ENCODE assay signal across 25 cellular contexts in the genomic region with DNA sequence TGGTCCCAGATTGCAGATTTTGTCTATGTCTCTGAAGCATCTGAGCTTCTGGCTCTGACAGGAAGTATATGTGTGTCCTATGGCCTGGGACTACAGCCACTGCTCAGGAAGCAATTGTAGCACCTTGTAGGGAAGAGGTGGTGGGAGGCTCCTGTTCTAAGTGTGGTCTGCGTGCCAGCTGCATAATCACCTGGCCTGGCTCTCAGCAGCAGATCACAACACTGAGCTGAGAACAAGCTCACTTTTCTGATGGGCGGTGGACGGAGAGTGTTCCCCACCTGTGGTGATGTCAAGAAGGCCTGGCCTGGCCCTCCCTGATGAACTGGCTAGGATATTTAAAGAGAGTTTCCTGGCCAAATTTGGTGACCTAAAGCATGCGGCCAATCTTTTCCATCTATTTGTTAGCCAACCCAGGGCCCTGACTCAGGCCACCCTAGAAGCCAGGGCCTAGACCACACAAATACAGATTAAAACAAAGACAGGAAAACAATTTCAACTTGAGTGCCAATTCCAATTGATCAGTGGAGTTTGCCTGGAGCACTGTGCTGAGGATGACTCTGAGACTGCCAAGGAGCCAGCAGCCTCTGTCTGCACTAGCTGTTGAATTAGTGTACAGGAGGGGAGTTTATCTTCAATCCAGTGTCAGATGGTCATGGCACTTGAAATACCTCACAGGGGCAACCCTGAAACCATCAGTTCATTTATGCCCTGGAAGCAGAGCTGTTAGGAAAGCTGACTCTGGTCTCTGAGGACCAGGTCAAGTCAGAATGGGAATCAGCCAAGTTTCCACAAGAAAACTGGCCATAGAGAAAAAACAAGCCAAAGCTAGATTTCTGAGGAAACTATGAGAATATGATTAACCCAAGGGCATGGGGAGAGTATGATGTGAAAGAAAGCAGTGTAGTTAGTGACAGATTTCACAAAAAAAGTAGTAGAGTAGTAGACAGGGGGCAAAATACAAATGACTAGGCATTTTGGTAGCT. TPM values are rescaled to one million over a fixed set of nuclear protein-coding genes. Genes with fewer than 3 reads are reported as not detected.
DNase-seq lines count a peak whose midpoint lies in the region; ATAC-seq and TF ChIP-seq lines count a peak whose summit lies in the region.
"Had no signal": no experiment of that assay in that cellular context is flagged by ENCODE, and none has a peak within 500 bp of the region (broad histone marks: within the 10 kb centered on the region; RNA-seq: fewer than 3 reads in every experiment).

No MANE protein-coding gene starts in this region.

- H3K4me3 ChIP-seq in endodermal cell (ENCODE audit: low read length) (no peak overlapping the region), spleen (no peak overlapping the region)
- H3K4me3 ChIP-seq: ascending aorta, esophagus muscularis mucosa, tibial nerve had no signal

- H3K27ac ChIP-seq in endodermal cell (ENCODE audit: low read depth, low read length) (no peak overlapping the region), spleen (no peak overlapping the region)
- H3K27ac ChIP-seq: ascending aorta, esophagus muscularis mucosa, parathyroid adenoma had no signal

- H3K4me1 ChIP-seq in endodermal cell (ENCODE audit: control insufficient read depth, insufficient read depth, low read length) (no peaks in the 10 kb centered on the region), spleen (no peaks in the 10 kb centered on the region)
- H3K4me1 ChIP-seq: ascending aorta, parathyroid adenoma had no signal

- H3K9ac ChIP-seq in endodermal cell (ENCODE audit: extremely low read depth, low read length, poor library complexity, severe bottlenecking): no peak overlapping the region
- H3K9ac ChIP-seq: parathyroid adenoma had no signal

- H3K27ac Mint-ChIP-seq in endodermal cell: peak overlapping the region; percentile 38
- H3K27ac Mint-ChIP-seq in activated T-helper 17 cell treated with anti-CD3 and anti-CD28 coated beads, Interleukin-2, amount 50 U/mL, for 72 hours: no peak overlapping the region
- H3K27ac Mint-ChIP-seq: activated T-cell treated with anti-CD3 and anti-CD28 coated beads, Interleukin-2, amount 50 U/mL, for 24 hours; CD8-positive, alpha-beta T cell; immature natural killer cell; stimulated activated naive CD8-positive, alpha-beta T cell treated with anti-CD3 and anti-CD28 coated beads, Interleukin-15, Interleukin-2, amounts not matched to agents 100 ng/mL and 50 ng/mL, for 24 hours had no signal

- peaks cover 5% of the 10 kb centered on the region for H3K4me1 Mint-ChIP-seq in endodermal cell
- no peaks in the 10 kb centered on the region for H3K4me1 Mint-ChIP-seq in activated T-helper 17 cell treated with anti-CD3 and anti-CD28 coated beads, Interleukin-2, amount 50 U/mL, for 72 hours
- H3K4me1 Mint-ChIP-seq: immature natural killer cell had no signal

- H3K36me3 ChIP-seq in endodermal cell (ENCODE audit: control insufficient read depth, insufficient read depth, low read length) (no peaks in the 10 kb centered on the region), spleen (no peaks in the 10 kb centered on the region)
- H3K36me3 ChIP-seq: ascending aorta, esophagus muscularis mucosa, tibial nerve had no signal

- 91 to 100% methylated on average over 3 to 4 of the region's 4 CpGs for WGBS in endodermal cell (ENCODE audit: insufficient coverage in 1 of 2, insufficient read length in 1 of 2), 2 experiments
- 87 to 97% (median 91%) methylated on average over 4 of the region's 4 CpGs for WGBS in spleen, 5 donors

- intact Hi-C loops in spleen (cut with DNase I; ENCODE audit: low total_unique reads): no loop called here

- H3K4me3 Mint-ChIP-seq in endodermal cell: no peak overlapping the region
- no peak overlapping the region for H3K4me3 Mint-ChIP-seq in activated T-helper 17 cell treated with anti-CD3 and anti-CD28 coated beads, Interleukin-2, amount 50 U/mL, for 72 hours
- H3K4me3 Mint-ChIP-seq: activated T-cell treated with anti-CD3 and anti-CD28 coated beads, Interleukin-2, amount 50 U/mL, for 24 hours; CD8-positive, alpha-beta T cell; immature natural killer cell; stimulated activated naive CD8-positive, alpha-beta T cell treated with anti-CD3 and anti-CD28 coated beads, Interleukin-15, Interleukin-2, amounts not matched to agents 100 ng/mL and 50 ng/mL, for 24 hours had no signal

- TF ChIP-seq POLR2A in spleen (IDR thresholded peaks at IDR 0.05): no peak

- peaks cover 11% of the 10 kb centered on the region for H3K9me3 Mint-ChIP-seq in endodermal cell
- H3K9me3 Mint-ChIP-seq in activated T-helper 17 cell treated with anti-CD3 and anti-CD28 coated beads, Interleukin-2, amount 50 U/mL, for 72 hours: no peaks in the 10 kb centered on the region
- H3K9me3 Mint-ChIP-seq: CD8-positive, alpha-beta T cell had no signal

- no peak for ATAC-seq in activated T-helper 17 cell treated with anti-CD3 and anti-CD28 coated beads, Interleukin-2, amount 50 U/mL, for 72 hours (replicated peaks)
- ATAC-seq: CD8-positive, alpha-beta T cell; Panc1 had no signal

- H3K27me3 Mint-ChIP-seq in endodermal cell (ENCODE audit: insufficient read depth): no peaks in the 10 kb centered on the region
- H3K27me3 Mint-ChIP-seq in activated T-helper 17 cell treated with anti-CD3 and anti-CD28 coated beads, Interleukin-2, amount 50 U/mL, for 72 hours: peaks cover 3% of the 10 kb centered on the region
- H3K27me3 Mint-ChIP-seq: activated T-cell treated with anti-CD3 and anti-CD28 coated beads, Interleukin-2, amount 50 U/mL, for 24 hours; stimulated activated naive CD8-positive, alpha-beta T cell treated with anti-CD3 and anti-CD28 coated beads, Interleukin-15, Interleukin-2, amounts not matched to agents 100 ng/mL and 50 ng/mL, for 24 hours had no signal

- H3K36me3 Mint-ChIP-seq in endodermal cell (ENCODE audit: low read depth): peaks cover 5% of the 10 kb centered on the region
- H3K36me3 Mint-ChIP-seq in activated T-helper 17 cell treated with anti-CD3 and anti-CD28 coated beads, Interleukin-2, amount 50 U/mL, for 72 hours (ENCODE audit: low read depth): no peaks in the 10 kb centered on the region
- H3K36me3 Mint-ChIP-seq: CD8-positive, alpha-beta T cell; immature natural killer cell had no signal

- peak; percentile 10 for DNase-seq in NCI-H146 treated with DMSO at 0.1 percent for 48 hours (lab: John Stamatoyannopoulos, UW; ENCODE audit: unreplicated experiment)
- DNase-seq in endodermal cell: peak; percentile 60
- DNase-seq in islet precursor cell: peak; percentile 59
- DNase-seq in spleen: peak; percentile 62
- no peak for DNase-seq in mucosa of gallbladder (ENCODE audit: low spot score)
- DNase-seq in NCI-H226: no peak
- DNase-seq: activated naive CD4-positive, alpha-beta T cell treated with anti-CD3 and anti-CD28 coated beads, Interleukin-2, amount 50 U/mL, for 16 hours; activated T-cell treated with anti-CD3 and anti-CD28 coated beads, Interleukin-2, amount 50 U/mL, for 24 hours; CD8-positive, alpha-beta T cell; DMS53; effector CD8-positive, alpha-beta T cell; head of caudate nucleus; immature natural killer cell; MM.1S; NCI-H1930; NCI-H345; NK-92 treated with Interleukin-12 subunit alpha and Interleukin-12 subunit beta, amount 100 ng/mL, for 24 hours; stimulated activated CD4-positive, alpha-beta T cell treated with anti-CD3 and anti-CD28 coated beads, Interleukin-1b, Interleukin-23, amount 100 ng/mL, for 48 hours had no signal

- no peaks in the 10 kb centered on the region for H3K9me3 ChIP-seq in endodermal cell (ENCODE audit: control insufficient read depth, low read length)
- H3K9me3 ChIP-seq in spleen: peaks cover 0 to 7% (median 0%) of the 10 kb centered on the region in 8 donors
- H3K9me3 ChIP-seq: ascending aorta had no signal

- TF ChIP-seq CTCF in endodermal cell (conservative IDR thresholded peaks at IDR 0.05) (no peak), spleen (IDR thresholded peaks at IDR 0.05 in 8 of 11, conservative IDR thresholded peaks at IDR 0.05 in 3 of 11) (no peak)

- H3K27me3 ChIP-seq in endodermal cell (ENCODE audit: control insufficient read depth, insufficient read depth, low read length, poor library complexity, severe bottlenecking): no peaks in the 10 kb centered on the region
- no peaks in the 10 kb centered on the region for H3K27me3 ChIP-seq in spleen (replicated peaks in 1 of 7)
- H3K27me3 ChIP-seq: ascending aorta, esophagus muscularis mucosa, tibial nerve had no signal

RNA-seq across cellular contexts. Expression of a gene that starts 47.4 kb away (rescaled TPM):
- total RNA-seq in endodermal cell: 10 to 100 TPM; 18.3 to 19.1 TPM
- 12.0 TPM for polyA plus RNA-seq in endodermal cell (2013, experiment 1 of 2)
- 9.1 TPM for polyA plus RNA-seq in endodermal cell (2013, experiment 2 of 2)
- 10 to 100 TPM in 4 of 7 donors, 1 to 10 TPM in 3; 5.1 to 14.5 (median 10.3) TPM for total RNA-seq in spleen
- 1 to 10 TPM in 1 of 3 donors, under 1 TPM in 2; 0.50 to 1.5 (median 0.57) TPM for polyA plus RNA-seq in spleen
- total RNA-seq in mucosa of gallbladder: 7.2 TPM
- under 1 TPM; 0.21 to 0.52 TPM for total RNA-seq in activated T-helper 17 cell treated with anti-CD3 and anti-CD28 coated beads, Interleukin-2, amount 50 U/mL, for 72 hours

Comparison
In these comparisons a context has a peak if more than half of its experiments do, and no peak if none do; other contexts are left out.
1. DNase-seq: peak in NCI-H146 treated with DMSO at 0.1 percent for 48 hours (single experiment), endodermal cell (single experiment), islet precursor cell (single experiment) and spleen (single experiment); none in mucosa of gallbladder (single experiment) and NCI-H226 (single experiment).